In genomic region chr3:42749025-42749752, GRCh38 we compare ENCODE assay signal across 1 cellular context.
TF ChIP-seq lines count a peak whose summit lies in the region.

No MANE protein-coding gene starts in this region.

TF ChIP-seq in GM23338, 12 proteins besides CTCF, POLR2A, EP300 and RAD21 (continued from another document):
- TF ChIP-seq REST (IDR thresholded peaks at IDR 0.05; ENCODE audit: unreplicated experiment) (no peak), ZNF114 (CRISPR knock-in tag; IDR thresholded peaks at IDR 0.05) (no peak), ZNF331 (CRISPR knock-in tag; IDR thresholded peaks at IDR 0.05; ENCODE audit: low read depth) (no peak), JUNB (IDR thresholded peaks at IDR 0.05; ENCODE audit: unreplicated experiment) (no peak), STAT1 (IDR thresholded peaks at IDR 0.05; ENCODE audit: unreplicated experiment) (no peak), EZH2phosphoT487 (IDR thresholded peaks at IDR 0.05; ENCODE audit: unreplicated experiment) (no peak), POLR2AphosphoS5 (IDR thresholded peaks at IDR 0.05; ENCODE audit: low read depth) (no peak), EZH2 (IDR thresholded peaks at IDR 0.05; ENCODE audit: low read depth, unreplicated experiment) (no peak), ZNF462 (CRISPR knock-in tag; IDR thresholded peaks at IDR 0.05) (no peak), NANOG (IDR thresholded peaks at IDR 0.05; ENCODE audit: borderline replicate concordance) (no peak)
TF ChIP-seq in GM23338: peak in this region for 0.
